15 cellular contexts compared by ENCODE assay signal in genomic region chr11:119782673-119783072, GRCh38. TPM values are rescaled to one million over a fixed set of nuclear protein-coding genes. Genes with fewer than 3 reads are reported as not detected.
DNase-seq lines count a peak whose midpoint lies in the region; ATAC-seq and TF ChIP-seq lines count a peak whose summit lies in the region.
"Had no signal": no experiment of that assay in that cellular context is flagged by ENCODE, and none has a peak within 500 bp of the region (broad histone marks: within the 10 kb centered on the region; RNA-seq: fewer than 3 reads in every experiment).

No MANE protein-coding gene starts in this region.

- H3K27me3 ChIP-seq in heart right ventricle (no peaks in the 10 kb centered on the region), right cardiac atrium (ENCODE audit: control insufficient read depth, insufficient read depth) (no peaks in the 10 kb centered on the region)
- H3K27me3 ChIP-seq: upper lobe of left lung had no signal

- WGBS in heart right ventricle, 2 donors: 16 to 20% methylated on average over 7 of the region's 7 CpGs
- 29% methylated on average over 7 of the region's 7 CpGs for WGBS in right cardiac atrium

- H3K4me3 ChIP-seq in heart right ventricle: no peak overlapping the region
- H3K4me3 ChIP-seq in right cardiac atrium (ENCODE audit: low read length): no peak overlapping the region
- H3K4me3 ChIP-seq: A549, gastroesophageal sphincter, upper lobe of left lung had no signal

- no peaks in the 10 kb centered on the region for H3K9me3 Mint-ChIP-seq in stimulated activated naive CD8-positive, alpha-beta T cell treated with anti-CD3 and anti-CD28 coated beads, Interleukin-15, amount 100 ng/mL, for 72 hours
- H3K9me3 Mint-ChIP-seq: effector memory CD8-positive, alpha-beta T cell; nephron progenitor cell had no signal

- intact Hi-C loops in heart right ventricle (cut with DNase I): loop anchor here in 1 of 10 donors (10.0 kb wide), 1 partner anchor 102 kb away; no protein-coding TSS in a partner anchor
- intact Hi-C loops in right cardiac atrium (cut with DNase I): no loop called here

- H3K4me1 ChIP-seq in heart right ventricle (peaks cover 0 to 42% (median 28%) of the 10 kb centered on the region in 9 donors), right cardiac atrium (ENCODE audit: control insufficient read depth, insufficient read depth, low read length) (peaks cover 5% of the 10 kb centered on the region)
- H3K4me1 ChIP-seq: A549, upper lobe of left lung had no signal

- ATAC-seq in heart right ventricle (peak in 7 of 8 donors; percentile 12 to 50 (median 36)), right cardiac atrium (no peak), GM18502 (IDR thresholded peaks at IDR 0.05; ENCODE audit: poor library complexity, unreplicated experiment) (no peak)
- ATAC-seq in stimulated activated naive CD8-positive, alpha-beta T cell treated with anti-CD3 and anti-CD28 coated beads, Interleukin-15, amount 100 ng/mL, for 72 hours: no peak
- ATAC-seq: A549; effector memory CD8-positive, alpha-beta T cell; gastroesophageal sphincter had no signal

- peak; percentile 24 to 41 for DNase-seq in heart right ventricle
- no peak for DNase-seq in right cardiac atrium
- DNase-seq in iris pigment epithelial cell (ENCODE audit: low read depth): peak; percentile 3
- DNase-seq in NCI-H1092 (lab: John Stamatoyannopoulos, UW): no peak
- no peak for DNase-seq in NCI-H1436 (lab: John Stamatoyannopoulos, UW)
- no peak for DNase-seq in stimulated activated naive CD8-positive, alpha-beta T cell treated with anti-CD3 and anti-CD28 coated beads, Interleukin-15, amount 100 ng/mL, for 72 hours
- DNase-seq: DMS153; effector memory CD8-positive, alpha-beta T cell; NCI-H526 treated with DMSO at 0.1 percent for 48 hours; upper lobe of left lung had no signal

- H3K4me3 Mint-ChIP-seq in stimulated activated naive CD8-positive, alpha-beta T cell treated with anti-CD3 and anti-CD28 coated beads, Interleukin-15, amount 100 ng/mL, for 72 hours: no peak overlapping the region
- H3K4me3 Mint-ChIP-seq: effector memory CD8-positive, alpha-beta T cell; nephron progenitor cell had no signal

- no peaks in the 10 kb centered on the region for H3K4me1 Mint-ChIP-seq in stimulated activated naive CD8-positive, alpha-beta T cell treated with anti-CD3 and anti-CD28 coated beads, Interleukin-15, amount 100 ng/mL, for 72 hours

- no peak overlapping the region for H3K27ac Mint-ChIP-seq in stimulated activated naive CD8-positive, alpha-beta T cell treated with anti-CD3 and anti-CD28 coated beads, Interleukin-15, amount 100 ng/mL, for 72 hours
- H3K27ac Mint-ChIP-seq: effector memory CD8-positive, alpha-beta T cell; nephron progenitor cell had no signal

- H3K27me3 Mint-ChIP-seq in stimulated activated naive CD8-positive, alpha-beta T cell treated with anti-CD3 and anti-CD28 coated beads, Interleukin-15, amount 100 ng/mL, for 72 hours: peaks cover 31% of the 10 kb centered on the region

- H3K27ac ChIP-seq in heart right ventricle: peak overlapping the region in 6 of 10 donors; percentile 6 to 62 (median 48)
- no peak overlapping the region for H3K27ac ChIP-seq in right cardiac atrium (ENCODE audit: low read length)
- H3K27ac ChIP-seq in angular gyrus (ENCODE audit: low read depth, low read length): peak overlapping the region; percentile 41
- H3K27ac ChIP-seq: A549, gastroesophageal sphincter, upper lobe of left lung had no signal

- TF ChIP-seq CTCF in heart right ventricle (IDR thresholded peaks at IDR 0.05): no peak

- no peaks in the 10 kb centered on the region for H3K36me3 ChIP-seq in heart right ventricle
- H3K36me3 ChIP-seq: gastroesophageal sphincter, upper lobe of left lung had no signal

- H3K9me3 ChIP-seq in heart right ventricle: peaks cover 0 to 14% (median 0%) of the 10 kb centered on the region in 11 donors
- no peaks in the 10 kb centered on the region for H3K9me3 ChIP-seq in right cardiac atrium (ENCODE audit: control insufficient read depth, low read length)
- H3K9me3 ChIP-seq: A549 had no signal

RNA-seq across cellular contexts. Expression of gene NECTIN1, which starts 53.7 kb away (rescaled TPM):
- 10 to 100 TPM in 6 of 10 donors, 1 to 10 TPM in 4; 6.6 to 22.8 (median 11.6) TPM for total RNA-seq in heart right ventricle
- polyA plus RNA-seq in heart right ventricle: 1 to 10 TPM; 4.0 to 4.4 TPM
- 10 to 100 TPM in 2 of 4 donors, 1 to 10 TPM in 2; 5.2 to 14.5 (median 10.8) TPM for total RNA-seq in right cardiac atrium
- 6.3 TPM for polyA plus RNA-seq in right cardiac atrium

Comparison
In these comparisons a context has a peak if more than half of its experiments do, and no peak if none do; other contexts are left out.
1. ATAC-seq: peak in heart right ventricle (7 of 8); none in right cardiac atrium (0 of 2), GM18502 (single experiment) and stimulated activated naive CD8-positive, alpha-beta T cell treated with anti-CD3 and anti-CD28 coated beads, Interleukin-15, amount 100 ng/mL, for 72 hours (single experiment).
2. DNase-seq: peak in heart right ventricle (2 of 2) and iris pigment epithelial cell (single experiment); none in right cardiac atrium (0 of 3), NCI-H1092 (single experiment), NCI-H1436 (single experiment) and stimulated activated naive CD8-positive, alpha-beta T cell treated with anti-CD3 and anti-CD28 coated beads, Interleukin-15, amount 100 ng/mL, for 72 hours (0 of 2).